Comparison of ENCODE assay signal across 9 cellular contexts in the genomic region with DNA sequence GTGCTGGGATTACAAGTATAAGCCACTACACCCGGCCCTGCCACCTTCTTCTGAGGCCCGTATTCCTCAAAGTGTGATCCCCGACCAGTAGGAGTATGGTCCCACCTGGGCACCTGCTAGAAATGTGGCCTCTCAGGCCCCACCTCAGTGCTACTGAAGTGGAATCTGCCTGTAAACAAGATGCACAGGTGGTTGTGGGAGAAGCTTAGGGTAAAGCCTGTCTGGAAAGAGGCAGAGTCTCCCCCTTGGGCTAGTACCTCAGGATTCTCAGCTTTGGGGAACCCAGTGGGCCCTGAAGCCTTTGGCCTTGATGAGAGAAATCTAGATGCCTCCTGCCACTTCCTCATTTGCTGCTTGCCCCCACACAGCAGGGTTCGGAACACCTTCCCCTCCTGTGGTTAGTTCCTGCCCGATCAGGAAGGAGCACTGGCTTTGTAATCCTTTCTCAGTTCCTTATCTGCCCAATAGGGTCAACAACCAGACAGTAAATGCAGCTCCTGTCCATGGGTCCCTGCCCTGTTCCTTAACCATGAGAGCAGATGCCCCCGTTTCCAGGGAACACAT. TPM values are rescaled to one million over a fixed set of nuclear protein-coding genes. Genes with fewer than 3 reads are reported as not detected.
DNase-seq lines count a peak whose midpoint lies in the region; ATAC-seq and TF ChIP-seq lines count a peak whose summit lies in the region.
"Had no signal": no experiment of that assay in that cellular context is flagged by ENCODE, and none has a peak within 500 bp of the region (broad histone marks: within the 10 kb centered on the region; RNA-seq: fewer than 3 reads in every experiment).

No MANE protein-coding gene starts in this region.

- no peak overlapping the region for H3K4me3 ChIP-seq in left ventricle myocardium inferior

- TF ChIP-seq CTCF in left ventricle myocardium inferior (IDR thresholded peaks at IDR 0.05; ENCODE audit: borderline replicate concordance) = peak; percentile 18

- peaks cover 58% of the 10 kb centered on the region for H3K4me1 ChIP-seq in left ventricle myocardium inferior

- no peaks in the 10 kb centered on the region for H3K27me3 ChIP-seq in left ventricle myocardium inferior (ENCODE audit: low read depth)

- peak; percentile 67 for DNase-seq in activated effector memory CD4-positive, alpha-beta T cell treated with anti-CD3 and anti-CD28 coated beads, Interleukin-2, amount 50 U/mL, for 16 hours
- DNase-seq in activated effector memory CD4-positive, alpha-beta T cell treated with Interleukin-2 at 50 U/mL for 16 hours = no peak
- DNase-seq in SKM-1 (lab: John Stamatoyannopoulos, UW; ENCODE audit: unreplicated experiment) (peak; percentile 98), left ventricle myocardium inferior (peak; percentile 31), NCI-H748 (lab: John Stamatoyannopoulos, UW; ENCODE audit: unreplicated experiment) (no peak), NCI-H748 treated with DMSO at 0.1 percent for 48 hours (lab: John Stamatoyannopoulos, UW) (no peak), NCI-H526 (lab: John Stamatoyannopoulos, UW) (no peak)

- H3K27ac ChIP-seq in left ventricle myocardium inferior (replicated peaks) = peak overlapping the region; percentile 99

- peaks cover 45% of the 10 kb centered on the region for H3K36me3 ChIP-seq in left ventricle myocardium inferior

- no peaks in the 10 kb centered on the region for H3K9me3 ChIP-seq in left ventricle myocardium inferior (replicated peaks)

- ATAC-seq in HG02981 (IDR thresholded peaks at IDR 0.05; ENCODE audit: unreplicated experiment) = peak; percentile 73

- intact Hi-C loops in left ventricle myocardium inferior (cut with micrococcal nuclease) = no loop called here

RNA-seq across cellular contexts. Expression of a gene that starts 25.2 kb away (rescaled TPM):
- 18.6 TPM for total RNA-seq in left ventricle myocardium inferior

RNA-seq across cellular contexts. Expression of a gene that starts 27.7 kb away (rescaled TPM):
- 7.8 TPM for total RNA-seq in left ventricle myocardium inferior

RNA-seq across cellular contexts. Expression of a gene that starts 41.6 kb away (rescaled TPM):
- total RNA-seq in left ventricle myocardium inferior = 1.0 TPM

RNA-seq across cellular contexts. Expression of a gene that starts 54.6 kb away (rescaled TPM):
- total RNA-seq in left ventricle myocardium inferior = not detected
- total RNA-seq: urinary bladder had no signal

Comparison
In these comparisons a context has a peak if more than half of its experiments do, and no peak if none do; other contexts are left out.
1. DNase-seq: peak in activated effector memory CD4-positive, alpha-beta T cell treated with anti-CD3 and anti-CD28 coated beads, Interleukin-2, amount 50 U/mL, for 16 hours (single experiment), SKM-1 (single experiment) and left ventricle myocardium inferior (single experiment); none in activated effector memory CD4-positive, alpha-beta T cell treated with Interleukin-2 at 50 U/mL for 16 hours (single experiment), NCI-H748 (single experiment), NCI-H748 treated with DMSO at 0.1 percent for 48 hours (single experiment) and NCI-H526 (0 of 2).